Comparison of ENCODE assay signal across 1 cellular context in the genomic region with DNA sequence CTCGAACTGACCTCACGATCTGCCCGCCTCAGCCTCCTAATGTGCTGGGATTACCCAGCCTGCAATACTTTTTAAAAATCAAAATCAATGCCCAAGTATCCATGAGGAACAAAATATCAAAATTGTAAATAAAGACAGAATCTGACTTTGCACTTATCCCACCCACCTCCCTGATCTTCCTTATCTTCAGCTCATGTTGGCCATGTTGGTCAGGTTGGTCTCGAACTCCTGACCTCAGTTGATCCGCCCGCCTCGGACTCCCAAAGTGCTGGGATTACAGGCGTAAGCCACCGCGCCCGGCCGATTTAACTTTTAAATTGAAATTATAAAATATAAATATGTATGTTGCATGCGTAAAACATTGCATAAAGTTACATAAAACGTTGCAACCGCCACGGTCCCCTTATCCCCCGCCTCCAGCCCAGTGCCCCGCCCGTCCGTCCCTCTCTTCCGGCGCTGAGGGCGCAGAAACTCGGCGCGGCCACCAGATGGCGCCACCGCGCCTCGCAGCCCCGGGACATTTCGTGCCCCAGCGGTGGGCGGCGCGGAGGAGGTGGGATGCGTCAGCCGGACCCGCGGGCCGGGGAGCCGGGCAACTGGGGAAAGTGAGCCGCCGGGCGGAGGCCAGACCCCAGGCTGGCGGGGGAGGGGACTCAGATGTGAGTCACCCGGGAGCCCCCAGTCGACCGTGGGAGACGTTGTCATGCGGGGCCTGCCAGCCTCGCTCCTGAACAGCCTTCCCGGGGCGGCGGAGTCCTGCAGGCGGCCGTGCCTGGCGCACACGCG.
TF ChIP-seq lines count a peak whose summit lies in the region.

No MANE protein-coding gene starts in this region.

TF ChIP-seq in HEK293, 187 proteins besides CTCF, POLR2A, EP300 and RAD21 (continued from another document and continues in another):
- TF ChIP-seq SETDB1 (IDR thresholded peaks at IDR 0.05; ENCODE audit: insufficient read length, low read length) (no peak), ZNF335 (tag by site-specific recombination; conservative IDR thresholded peaks at IDR 0.05) (no peak), SCRT2 (tag by site-specific recombination; IDR thresholded peaks at IDR 0.05) (no peak), ZNF548 (tag by site-specific recombination; IDR thresholded peaks at IDR 0.05) (no peak), YY1 (tag by site-specific recombination; IDR thresholded peaks at IDR 0.05) (no peak), GLIS1 (tag by site-specific recombination; IDR thresholded peaks at IDR 0.05) (peak; percentile 89), ZNF416 (tag by site-specific recombination; IDR thresholded peaks at IDR 0.05) (no peak), ZNF664 (tag by site-specific recombination; IDR thresholded peaks at IDR 0.05) (no peak), ZNF510 (tag by site-specific recombination; IDR thresholded peaks at IDR 0.05; ENCODE audit: insufficient replicate concordance) (no peak), SP3 (tag by site-specific recombination; IDR thresholded peaks at IDR 0.05) (peak; percentile 67), BCL11A (tag by site-specific recombination; IDR thresholded peaks at IDR 0.05; ENCODE audit: low read depth) (peak; percentile 56), ZNF404 (tag by site-specific recombination; IDR thresholded peaks at IDR 0.05) (no peak), MEIS1 (CRISPR knock-in tag; IDR thresholded peaks at IDR 0.05; ENCODE audit: borderline replicate concordance) (no peak), ZNF341 (tag by site-specific recombination; IDR thresholded peaks at IDR 0.05; ENCODE audit: low read depth) (peak; percentile 83), ZBTB21 (tag by site-specific recombination; IDR thresholded peaks at IDR 0.05) (no peak), ZNF571 (tag by site-specific recombination; IDR thresholded peaks at IDR 0.05) (no peak), ZFP69B (tag by site-specific recombination; IDR thresholded peaks at IDR 0.05) (no peak), ZNF48 (tag by site-specific recombination; IDR thresholded peaks at IDR 0.05) (no peak), ZNF2 (tag by site-specific recombination; IDR thresholded peaks at IDR 0.05) (peak; percentile 69; the same call in 1 of the 2 replicates), ZBTB48 (tag by site-specific recombination; IDR thresholded peaks at IDR 0.05) (no peak; the same call in 1 of the 2 replicates), ZNF433 (tag by site-specific recombination; IDR thresholded peaks at IDR 0.05; ENCODE audit: low read depth) (no peak), ZNF37A (tag by site-specific recombination; IDR thresholded peaks at IDR 0.05) (no peak), ZFP37 (tag by site-specific recombination; IDR thresholded peaks at IDR 0.05) (no peak), ZNF214 (tag by site-specific recombination; IDR thresholded peaks at IDR 0.05; ENCODE audit: borderline replicate concordance) (no peak), GLI2 (tag by site-specific recombination; IDR thresholded peaks at IDR 0.05; ENCODE audit: borderline replicate concordance, low read depth) (no peak), GLIS2 (tag by site-specific recombination; IDR thresholded peaks at IDR 0.05) (peak; percentile 83), ZFP3 (tag by site-specific recombination; IDR thresholded peaks at IDR 0.05; ENCODE audit: low read depth) (no peak), KLF9 (tag by site-specific recombination; IDR thresholded peaks at IDR 0.05; ENCODE audit: low read depth) (peak; percentile 65; the same call in 1 of the 2 replicates), ZNF701 (tag by site-specific recombination; IDR thresholded peaks at IDR 0.05) (no peak), ZNF621 (tag by site-specific recombination; IDR thresholded peaks at IDR 0.05) (no peak), ZNF660 (tag by site-specific recombination; IDR thresholded peaks at IDR 0.05) (peak; percentile 72), ZBTB17 (tag by site-specific recombination; IDR thresholded peaks at IDR 0.05) (no peak), REPIN1 (tag by site-specific recombination; IDR thresholded peaks at IDR 0.05; ENCODE audit: low read depth) (no peak), ZNF292 (tag by site-specific recombination; IDR thresholded peaks at IDR 0.05; ENCODE audit: borderline replicate concordance, low read depth) (no peak), ZNF391 (tag by site-specific recombination; IDR thresholded peaks at IDR 0.05; ENCODE audit: borderline replicate concordance, low read depth) (peak; percentile 26; the same call in 1 of the 2 replicates), ZNF350 (tag by site-specific recombination; IDR thresholded peaks at IDR 0.05) (no peak), KLF16 (tag by site-specific recombination; IDR thresholded peaks at IDR 0.05) (peak; percentile 76), ZNF514 (tag by site-specific recombination; IDR thresholded peaks at IDR 0.05) (no peak), ZNF626 (tag by site-specific recombination; IDR thresholded peaks at IDR 0.05) (no peak), ZNF670 (tag by site-specific recombination; IDR thresholded peaks at IDR 0.05; ENCODE audit: low read depth) (no peak), ZNF155 (tag by site-specific recombination; IDR thresholded peaks at IDR 0.05) (no peak), ZNF169 (tag by site-specific recombination; IDR thresholded peaks at IDR 0.05) (no peak), ZNF600 (tag by site-specific recombination; IDR thresholded peaks at IDR 0.05) (peak; percentile 95; the same call in 1 of the 2 replicates)
- TF ChIP-seq, protein P1, sequence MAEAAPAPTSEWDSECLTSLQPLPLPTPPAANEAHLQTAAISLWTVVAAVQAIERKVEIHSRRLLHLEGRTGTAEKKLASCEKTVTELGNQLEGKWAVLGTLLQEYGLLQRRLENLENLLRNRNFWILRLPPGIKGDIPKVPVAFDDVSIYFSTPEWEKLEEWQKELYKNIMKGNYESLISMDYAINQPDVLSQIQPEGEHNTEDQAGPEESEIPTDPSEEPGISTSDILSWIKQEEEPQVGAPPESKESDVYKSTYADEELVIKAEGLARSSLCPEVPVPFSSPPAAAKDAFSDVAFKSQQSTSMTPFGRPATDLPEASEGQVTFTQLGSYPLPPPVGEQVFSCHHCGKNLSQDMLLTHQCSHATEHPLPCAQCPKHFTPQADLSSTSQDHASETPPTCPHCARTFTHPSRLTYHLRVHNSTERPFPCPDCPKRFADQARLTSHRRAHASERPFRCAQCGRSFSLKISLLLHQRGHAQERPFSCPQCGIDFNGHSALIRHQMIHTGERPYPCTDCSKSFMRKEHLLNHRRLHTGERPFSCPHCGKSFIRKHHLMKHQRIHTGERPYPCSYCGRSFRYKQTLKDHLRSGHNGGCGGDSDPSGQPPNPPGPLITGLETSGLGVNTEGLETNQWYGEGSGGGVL (tag by site-specific recombination; IDR thresholded peaks at IDR 0.05), result peak; percentile 45; the same call in 1 of the 2 replicates
- TF ChIP-seq, protein P2, sequence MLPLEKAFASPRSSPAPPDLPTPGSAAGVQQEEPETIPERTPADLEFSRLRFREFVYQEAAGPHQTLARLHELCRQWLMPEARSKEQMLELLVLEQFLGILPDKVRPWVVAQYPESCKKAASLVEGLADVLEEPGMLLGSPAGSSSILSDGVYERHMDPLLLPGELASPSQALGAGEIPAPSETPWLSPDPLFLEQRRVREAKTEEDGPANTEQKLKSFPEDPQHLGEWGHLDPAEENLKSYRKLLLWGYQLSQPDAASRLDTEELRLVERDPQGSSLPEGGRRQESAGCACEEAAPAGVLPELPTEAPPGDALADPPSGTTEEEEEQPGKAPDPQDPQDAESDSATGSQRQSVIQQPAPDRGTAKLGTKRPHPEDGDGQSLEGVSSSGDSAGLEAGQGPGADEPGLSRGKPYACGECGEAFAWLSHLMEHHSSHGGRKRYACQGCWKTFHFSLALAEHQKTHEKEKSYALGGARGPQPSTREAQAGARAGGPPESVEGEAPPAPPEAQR (tag by site-specific recombination; IDR thresholded peaks at IDR 0.05), result no peak
- TF ChIP-seq, protein P3, sequence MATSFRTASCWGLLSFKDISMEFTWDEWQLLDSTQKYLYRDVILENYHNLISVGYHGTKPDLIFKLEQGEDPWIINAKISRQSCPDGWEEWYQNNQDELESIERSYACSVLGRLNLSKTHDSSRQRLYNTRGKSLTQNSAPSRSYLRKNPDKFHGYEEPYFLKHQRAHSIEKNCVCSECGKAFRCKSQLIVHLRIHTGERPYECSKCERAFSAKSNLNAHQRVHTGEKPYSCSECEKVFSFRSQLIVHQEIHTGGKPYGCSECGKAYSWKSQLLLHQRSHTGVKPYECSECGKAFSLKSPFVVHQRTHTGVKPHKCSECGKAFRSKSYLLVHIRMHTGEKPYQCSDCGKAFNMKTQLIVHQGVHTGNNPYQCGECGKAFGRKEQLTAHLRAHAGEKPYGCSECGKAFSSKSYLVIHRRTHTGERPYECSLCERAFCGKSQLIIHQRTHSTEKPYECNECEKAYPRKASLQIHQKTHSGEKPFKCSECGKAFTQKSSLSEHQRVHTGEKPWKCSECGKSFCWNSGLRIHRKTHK (tag by site-specific recombination; IDR thresholded peaks at IDR 0.05), result no peak
- TF ChIP-seq, protein P4, sequence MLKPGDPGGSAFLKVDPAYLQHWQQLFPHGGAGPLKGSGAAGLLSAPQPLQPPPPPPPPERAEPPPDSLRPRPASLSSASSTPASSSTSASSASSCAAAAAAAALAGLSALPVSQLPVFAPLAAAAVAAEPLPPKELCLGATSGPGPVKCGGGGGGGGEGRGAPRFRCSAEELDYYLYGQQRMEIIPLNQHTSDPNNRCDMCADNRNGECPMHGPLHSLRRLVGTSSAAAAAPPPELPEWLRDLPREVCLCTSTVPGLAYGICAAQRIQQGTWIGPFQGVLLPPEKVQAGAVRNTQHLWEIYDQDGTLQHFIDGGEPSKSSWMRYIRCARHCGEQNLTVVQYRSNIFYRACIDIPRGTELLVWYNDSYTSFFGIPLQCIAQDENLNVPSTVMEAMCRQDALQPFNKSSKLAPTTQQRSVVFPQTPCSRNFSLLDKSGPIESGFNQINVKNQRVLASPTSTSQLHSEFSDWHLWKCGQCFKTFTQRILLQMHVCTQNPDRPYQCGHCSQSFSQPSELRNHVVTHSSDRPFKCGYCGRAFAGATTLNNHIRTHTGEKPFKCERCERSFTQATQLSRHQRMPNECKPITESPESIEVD (tag by site-specific recombination; IDR thresholded peaks at IDR 0.05), result no peak
- TF ChIP-seq, protein P5, sequence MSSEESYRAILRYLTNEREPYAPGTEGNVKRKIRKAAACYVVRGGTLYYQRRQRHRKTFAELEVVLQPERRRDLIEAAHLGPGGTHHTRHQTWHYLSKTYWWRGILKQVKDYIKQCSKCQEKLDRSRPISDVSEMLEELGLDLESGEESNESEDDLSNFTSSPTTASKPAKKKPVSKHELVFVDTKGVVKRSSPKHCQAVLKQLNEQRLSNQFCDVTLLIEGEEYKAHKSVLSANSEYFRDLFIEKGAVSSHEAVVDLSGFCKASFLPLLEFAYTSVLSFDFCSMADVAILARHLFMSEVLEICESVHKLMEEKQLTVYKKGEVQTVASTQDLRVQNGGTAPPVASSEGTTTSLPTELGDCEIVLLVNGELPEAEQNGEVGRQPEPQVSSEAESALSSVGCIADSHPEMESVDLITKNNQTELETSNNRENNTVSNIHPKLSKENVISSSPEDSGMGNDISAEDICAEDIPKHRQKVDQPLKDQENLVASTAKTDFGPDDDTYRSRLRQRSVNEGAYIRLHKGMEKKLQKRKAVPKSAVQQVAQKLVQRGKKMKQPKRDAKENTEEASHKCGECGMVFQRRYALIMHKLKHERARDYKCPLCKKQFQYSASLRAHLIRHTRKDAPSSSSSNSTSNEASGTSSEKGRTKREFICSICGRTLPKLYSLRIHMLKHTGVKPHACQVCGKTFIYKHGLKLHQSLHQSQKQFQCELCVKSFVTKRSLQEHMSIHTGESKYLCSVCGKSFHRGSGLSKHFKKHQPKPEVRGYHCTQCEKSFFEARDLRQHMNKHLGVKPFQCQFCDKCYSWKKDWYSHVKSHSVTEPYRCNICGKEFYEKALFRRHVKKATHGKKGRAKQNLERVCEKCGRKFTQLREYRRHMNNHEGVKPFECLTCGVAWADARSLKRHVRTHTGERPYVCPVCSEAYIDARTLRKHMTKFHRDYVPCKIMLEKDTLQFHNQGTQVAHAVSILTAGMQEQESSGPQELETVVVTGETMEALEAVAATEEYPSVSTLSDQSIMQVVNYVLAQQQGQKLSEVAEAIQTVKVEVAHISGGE (tag by site-specific recombination; conservative IDR thresholded peaks at IDR 0.05; ENCODE audit: low read depth), result peak; percentile 37
- TF ChIP-seq, protein P6, sequence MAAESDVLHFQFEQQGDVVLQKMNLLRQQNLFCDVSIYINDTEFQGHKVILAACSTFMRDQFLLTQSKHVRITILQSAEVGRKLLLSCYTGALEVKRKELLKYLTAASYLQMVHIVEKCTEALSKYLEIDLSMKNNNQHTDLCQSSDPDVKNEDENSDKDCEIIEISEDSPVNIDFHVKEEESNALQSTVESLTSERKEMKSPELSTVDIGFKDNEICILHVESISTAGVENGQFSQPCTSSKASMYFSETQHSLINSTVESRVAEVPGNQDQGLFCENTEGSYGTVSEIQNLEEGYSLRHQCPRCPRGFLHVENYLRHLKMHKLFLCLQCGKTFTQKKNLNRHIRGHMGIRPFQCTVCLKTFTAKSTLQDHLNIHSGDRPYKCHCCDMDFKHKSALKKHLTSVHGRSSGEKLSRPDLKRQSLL (tag by site-specific recombination; IDR thresholded peaks at IDR 0.05), result 0 out of 2 replicates have a peak, but pooled peaks have one; percentile 39
- TF ChIP-seq, protein P7, sequence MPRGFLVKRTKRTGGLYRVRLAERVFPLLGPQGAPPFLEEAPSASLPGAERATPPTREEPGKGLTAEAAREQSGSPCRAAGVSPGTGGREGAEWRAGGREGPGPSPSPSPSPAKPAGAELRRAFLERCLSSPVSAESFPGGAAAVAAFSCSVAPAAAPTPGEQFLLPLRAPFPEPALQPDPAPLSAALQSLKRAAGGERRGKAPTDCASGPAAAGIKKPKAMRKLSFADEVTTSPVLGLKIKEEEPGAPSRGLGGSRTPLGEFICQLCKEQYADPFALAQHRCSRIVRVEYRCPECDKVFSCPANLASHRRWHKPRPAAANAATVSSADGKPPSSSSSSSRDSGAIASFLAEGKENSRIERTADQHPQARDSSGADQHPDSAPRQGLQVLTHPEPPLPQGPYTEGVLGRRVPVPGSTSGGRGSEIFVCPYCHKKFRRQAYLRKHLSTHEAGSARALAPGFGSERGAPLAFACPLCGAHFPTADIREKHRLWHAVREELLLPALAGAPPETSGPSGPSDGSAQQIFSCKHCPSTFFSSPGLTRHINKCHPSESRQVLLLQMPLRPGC (tag by site-specific recombination; IDR thresholded peaks at IDR 0.05), result no peak
- TF ChIP-seq, protein P8, sequence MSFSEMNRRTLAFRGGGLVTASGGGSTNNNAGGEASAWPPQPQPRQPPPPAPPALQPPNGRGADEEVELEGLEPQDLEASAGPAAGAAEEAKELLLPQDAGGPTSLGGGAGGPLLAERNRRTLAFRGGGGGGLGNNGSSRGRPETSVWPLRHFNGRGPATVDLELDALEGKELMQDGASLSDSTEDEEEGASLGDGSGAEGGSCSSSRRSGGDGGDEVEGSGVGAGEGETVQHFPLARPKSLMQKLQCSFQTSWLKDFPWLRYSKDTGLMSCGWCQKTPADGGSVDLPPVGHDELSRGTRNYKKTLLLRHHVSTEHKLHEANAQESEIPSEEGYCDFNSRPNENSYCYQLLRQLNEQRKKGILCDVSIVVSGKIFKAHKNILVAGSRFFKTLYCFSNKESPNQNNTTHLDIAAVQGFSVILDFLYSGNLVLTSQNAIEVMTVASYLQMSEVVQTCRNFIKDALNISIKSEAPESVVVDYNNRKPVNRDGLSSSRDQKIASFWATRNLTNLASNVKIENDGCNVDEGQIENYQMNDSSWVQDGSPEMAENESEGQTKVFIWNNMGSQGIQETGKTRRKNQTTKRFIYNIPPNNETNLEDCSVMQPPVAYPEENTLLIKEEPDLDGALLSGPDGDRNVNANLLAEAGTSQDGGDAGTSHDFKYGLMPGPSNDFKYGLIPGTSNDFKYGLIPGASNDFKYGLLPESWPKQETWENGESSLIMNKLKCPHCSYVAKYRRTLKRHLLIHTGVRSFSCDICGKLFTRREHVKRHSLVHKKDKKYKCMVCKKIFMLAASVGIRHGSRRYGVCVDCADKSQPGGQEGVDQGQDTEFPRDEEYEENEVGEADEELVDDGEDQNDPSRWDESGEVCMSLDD (tag by site-specific recombination; IDR thresholded peaks at IDR 0.05), result no peak
